Comparison of ENCODE assay signal across 8 cellular contexts in genomic region chr6:33633462-33634158, GRCh38. TPM values are rescaled to one million over a fixed set of nuclear protein-coding genes. Genes with fewer than 3 reads are reported as not detected.
DNase-seq lines count a peak whose midpoint lies in the region; ATAC-seq and TF ChIP-seq lines count a peak whose summit lies in the region.

No MANE protein-coding gene starts in this region.

- ATAC-seq in GM18868 (IDR thresholded peaks at IDR 0.05; ENCODE audit: unreplicated experiment): peak; percentile 45
- ATAC-seq in T-cell (replicated peaks in 1 of 4): peak; percentile 78 to 88 (median 86)

- POLR2A ChIA-PET in AG04449 (lab: Yijun Ruan, JAX) (no interaction called here), T-cell (lab: Charles Lee) (no interaction called here)

- peak overlapping the region; percentile 94 for H3K4me2 ChIP-seq in hepatocyte

- peaks cover 5 to 13% of the 10 kb centered on the region in 2 donors for H3K4me1 ChIP-seq in ascending aorta
- peaks cover 44% of the 10 kb centered on the region for H3K4me1 ChIP-seq in hepatocyte (ENCODE audit: insufficient read depth)

- H3K9me3 Mint-ChIP-seq in T-cell: no peaks in the 10 kb centered on the region

- WGBS in hepatocyte (ENCODE audit: low lambda C conversion rate, missing lambda C conversion rate): 0% methylated on average over 26 of the region's 86 CpGs

- H3K27me3 ChIP-seq in ascending aorta (no peaks in the 10 kb centered on the region), hepatocyte (peaks cover 7% of the 10 kb centered on the region)

- peaks cover 29% of the 10 kb centered on the region for H3K79me2 ChIP-seq in hepatocyte

- no peak for DNase-seq in AG04449 (ENCODE audit: low read depth, low spot score)
- peak; percentile 52 for DNase-seq in HK-2 (ENCODE audit: unreplicated experiment)
- DNase-seq in T-cell: peak in 31 of 34 experiments; percentile 9 to 60 (median 40)
- peak in 1 of 2 donors; percentile 71 for DNase-seq in ascending aorta (ENCODE audit: low spot score in 2 of 2)
- DNase-seq in hepatocyte (ENCODE audit: low spot score): peak; percentile 87
- DNase-seq in retina: peak; percentile 74
- no peak for DNase-seq in GOT3 (lab: John Stamatoyannopoulos, UW)

- H2AFZ ChIP-seq in hepatocyte: peak overlapping the region; percentile 45

- H3K4me3 ChIP-seq in AG04449 (ENCODE audit: low read depth, low read length) (peak overlapping the region; percentile 61), ascending aorta (peak overlapping the region; percentile 49 to 72), hepatocyte (peak overlapping the region; percentile 63)

- no peak for TF ChIP-seq CTCF in AG04449 (IDR thresholded peaks at IDR 0.05; ENCODE audit: insufficient read depth, low read length, missing control alignments)
- no peak for TF ChIP-seq CTCF in ascending aorta (IDR thresholded peaks at IDR 0.05)
- no peak for TF ChIP-seq CTCF in hepatocyte (IDR thresholded peaks at IDR 0.05; ENCODE audit: poor library complexity)

- peak overlapping the region; percentile 77 to 98 (median 81) for H3K4me3 Mint-ChIP-seq in T-cell

- H3K27ac Mint-ChIP-seq in T-cell: peak overlapping the region in 1 of 2 donors; percentile 76

- H3K9me2 ChIP-seq in hepatocyte (replicated peaks; ENCODE audit: insufficient read depth): no peaks in the 10 kb centered on the region

- H3K27ac ChIP-seq in ascending aorta: peak overlapping the region in 1 of 2 donors; percentile 27
- peak overlapping the region; percentile 91 for H3K27ac ChIP-seq in hepatocyte

- H3K36me3 ChIP-seq in ascending aorta: no peaks in the 10 kb centered on the region
- H3K36me3 ChIP-seq in hepatocyte (replicated peaks; ENCODE audit: insufficient read depth, low read depth): no peaks in the 10 kb centered on the region

- H3K36me3 Mint-ChIP-seq in T-cell: peaks cover 6% of the 10 kb centered on the region

- CTCF ChIA-PET in AG04449 (lab: Yijun Ruan, JAX): interaction anchor here (0.9 to 4.0 kb wide), 11 partner anchors 9 to 66 kb away, joined by 3 to 30 read pairs (median 4); partner anchors contain the start of gene ITPR3
- CTCF ChIA-PET in T-cell (lab: Charles Lee): interaction anchor here in 1 of 2 donors (0.5 kb wide), 1 partner anchor 66 kb away, joined by 3 read pairs; no protein-coding TSS in a partner anchor

- peaks cover 2% of the 10 kb centered on the region for H4K20me1 ChIP-seq in hepatocyte (ENCODE audit: insufficient read depth, poor library complexity, severe bottlenecking)

- H3K27me3 Mint-ChIP-seq in T-cell: no peaks in the 10 kb centered on the region

- H3K9me3 ChIP-seq in ascending aorta: no peaks in the 10 kb centered on the region
- H3K9me3 ChIP-seq in hepatocyte (ENCODE audit: low read depth): no peaks in the 10 kb centered on the region

- intact Hi-C loops in ascending aorta (cut with DNase I): loop anchor here (2.0 kb wide), 1 partner anchor 49 kb away; no protein-coding TSS in a partner anchor

- H3K4me1 Mint-ChIP-seq in T-cell: peaks cover 64 to 67% (median 67%) of the 10 kb centered on the region in 3 donors

RNA-seq across cellular contexts. Expression of gene ITPR3, which starts 12.5 kb away (rescaled TPM):
- total RNA-seq in T-cell: 10 to 100 TPM; 49.2 to 63.6 (median 62.4) TPM
- total RNA-seq in ascending aorta: 43.0 TPM
- total RNA-seq in hepatocyte: 27.3 and 39.6 TPM in 2 replicates
- polyA plus RNA-seq in hepatocyte: 14.8 and 16.5 TPM in 2 replicates

RNA-seq across cellular contexts. Expression of gene BAK1, which starts 53.5 kb away (rescaled TPM):
- total RNA-seq in T-cell (10 to 100 TPM; 22.9 to 31.6 (median 27.9) TPM), ascending aorta (8.7 TPM), hepatocyte (18.6 and 24.0 TPM in 2 replicates)
- 23.6 and 33.1 TPM in 2 replicates for polyA plus RNA-seq in hepatocyte

Comparison
In these comparisons a context has a peak if more than half of its experiments do, and no peak if none do; other contexts are left out.
1. DNase-seq: peak in HK-2 (single experiment), T-cell (31 of 34), hepatocyte (single experiment) and retina (single experiment); none in AG04449 (single experiment) and GOT3 (single experiment).
2. Peak in every context shown above with its lines, with median percentiles within 50 percentile points of each other: H3K4me3 ChIP-seq.